ENCODE assay signal across 22 cellular contexts in genomic region chr17:60905709-60906108, GRCh38.
"Had no signal": no experiment of that assay in that cellular context is flagged by ENCODE, and none has a peak within 500 bp of the region (broad histone marks: within the 10 kb centered on the region; RNA-seq: fewer than 3 reads in every experiment).

No MANE protein-coding gene starts in this region.

- DNase-seq: IMR-90, Karpas-422, KG1, MG63, NCI-H1092, NCI-H1105 treated with DMSO at 0.1 percent for 48 hours, NCI-H1417 treated with DMSO at 0.1 percent for 48 hours, NCI-H1694, NCI-H187 treated with DMSO at 0.1 percent for 48 hours, NCI-H2029 treated with DMSO at 0.1 percent for 48 hours, NCI-H2171, NCI-H226, NCI-H446, NCI-H510A, NCI-H524 treated with DMSO at 0.1 percent for 48 hours, NCI-H748 treated with DMSO at 0.1 percent for 48 hours, Right ventricle myocardium superior, RPMI8226, SIG-M5 had no signal

- H3K27ac ChIP-seq: SJSA1, SK-N-MC had no signal

- H3K27me3 ChIP-seq: MG63, SJSA1 had no signal

- H3K9me3 ChIP-seq: MG63, SJSA1 had no signal

- ATAC-seq: HepG2 had no signal
